In genomic region chr9:127903557-127904475, GRCh38 we compare ENCODE assay signal across 8 cellular contexts. TPM values are rescaled to one million over a fixed set of nuclear protein-coding genes. Genes with fewer than 3 reads are reported as not detected.
DNase-seq lines count a peak whose midpoint lies in the region; ATAC-seq and TF ChIP-seq lines count a peak whose summit lies in the region.

No MANE protein-coding gene starts in this region.

- no peaks in the 10 kb centered on the region for H4K20me1 ChIP-seq in neural progenitor cell (ENCODE audit: low read depth)

- H3K4me3 Mint-ChIP-seq in WTC11 (no peak overlapping the region), neural progenitor cell (peak overlapping the region; percentile 52)
- peak overlapping the region; percentile 93 to 95 for H3K4me3 Mint-ChIP-seq in effector memory CD8-positive, alpha-beta T cell

- no peaks in the 10 kb centered on the region for H3K36me3 Mint-ChIP-seq in WTC11
- H3K36me3 Mint-ChIP-seq in effector memory CD8-positive, alpha-beta T cell (ENCODE audit: insufficient read depth): peaks cover 52% of the 10 kb centered on the region
- H3K36me3 Mint-ChIP-seq in neural progenitor cell: no peaks in the 10 kb centered on the region

- H3K9me3 ChIP-seq in neural progenitor cell (ENCODE audit: low read depth) (no peaks in the 10 kb centered on the region), tibial artery (no peaks in the 10 kb centered on the region)

- peaks cover 35% of the 10 kb centered on the region for H3K4me1 Mint-ChIP-seq in WTC11
- H3K4me1 Mint-ChIP-seq in effector memory CD8-positive, alpha-beta T cell (ENCODE audit: low read depth in 2 of 2): peaks cover 36 to 41% of the 10 kb centered on the region in 2 donors
- peaks cover 43% of the 10 kb centered on the region for H3K4me1 Mint-ChIP-seq in neural progenitor cell

- no peak overlapping the region for H2AFZ ChIP-seq in neural progenitor cell (replicated peaks)

- H3K9me3 Mint-ChIP-seq in WTC11 (no peaks in the 10 kb centered on the region), neural progenitor cell (no peaks in the 10 kb centered on the region)
- no peaks in the 10 kb centered on the region for H3K9me3 Mint-ChIP-seq in effector memory CD8-positive, alpha-beta T cell

- peaks cover 10% of the 10 kb centered on the region for H3F3A ChIP-seq in neural progenitor cell (ENCODE audit: low read depth)

- POLR2A ChIA-PET in WTC11 (lab: Charles Lee): interaction anchor here (0.6 to 1.0 kb wide), 2 partner anchors 14 to 111 kb away, joined by 3 read pairs; no protein-coding TSS in a partner anchor

- ATAC-seq in WTC11: peak; percentile 58
- ATAC-seq in effector memory CD8-positive, alpha-beta T cell (replicated peaks): no peak

- H3K4me1 ChIP-seq in neural progenitor cell (peaks cover 12% of the 10 kb centered on the region), tibial artery (peaks cover 0 to 70% (median 55%) of the 10 kb centered on the region in 4 donors)

- H3K36me3 ChIP-seq in neural progenitor cell: no peaks in the 10 kb centered on the region
- peaks cover 0 to 11% (median 7%) of the 10 kb centered on the region in 3 donors for H3K36me3 ChIP-seq in tibial artery

- H3K9ac ChIP-seq in neural progenitor cell: no peak overlapping the region

- H3K27ac ChIP-seq in neural progenitor cell: no peak overlapping the region
- H3K27ac ChIP-seq in tibial artery: peak overlapping the region; percentile 81 to 90

- H3K79me2 ChIP-seq in neural progenitor cell (ENCODE audit: low read depth): peaks cover 3% of the 10 kb centered on the region

- H3K27me3 ChIP-seq in neural progenitor cell: no peaks in the 10 kb centered on the region
- no peaks in the 10 kb centered on the region for H3K27me3 ChIP-seq in tibial artery

- H3K4me3 ChIP-seq in neural progenitor cell (no peak overlapping the region), tibial artery (no peak overlapping the region)

- CTCF ChIA-PET in WTC11 (lab: Charles Lee): interaction anchor here (0.5 to 1.7 kb wide), 11 partner anchors 13 to 221 kb away, joined by 3 to 9 read pairs (median 4); partner anchors contain the start of genes ST6GALNAC4 and TOR2A

- H3K27me3 Mint-ChIP-seq in WTC11 (ENCODE audit: low read depth) (no peaks in the 10 kb centered on the region; the same call in 1 of the 2 replicates), neural progenitor cell (ENCODE audit: insufficient read depth, low read depth) (peaks cover 6% of the 10 kb centered on the region)
- H3K27me3 Mint-ChIP-seq in effector memory CD8-positive, alpha-beta T cell: no peaks in the 10 kb centered on the region

- DNase-seq in NK-92 treated with Interleukin-12 subunit alpha and Interleukin-12 subunit beta, amount 100 ng/mL, for 24 hours (lab: John Stamatoyannopoulos, UW): peak; percentile 53
- DNase-seq in NK-92 (lab: John Stamatoyannopoulos, UW; ENCODE audit: unreplicated experiment) (no peak), WTC11 (ENCODE audit: low spot score) (peak; percentile 83), neural progenitor cell (ENCODE audit: low spot score) (no peak), tibial artery (peak; percentile 80 to 89), NCI-H146 (lab: John Stamatoyannopoulos, UW) (no peak), glomerular visceral epithelial cell (ENCODE audit: extremely low spot score) (no peak)
- peak in 1 of 3 experiments; percentile 46 for DNase-seq in effector memory CD8-positive, alpha-beta T cell

- intact Hi-C loops in tibial artery (cut with DNase I; ENCODE audit: low total_unique reads): no loop called here

- H3K27ac Mint-ChIP-seq in WTC11: peak overlapping the region; percentile 85
- peak overlapping the region; percentile 99 to 100 for H3K27ac Mint-ChIP-seq in effector memory CD8-positive, alpha-beta T cell
- peak overlapping the region; percentile 70 for H3K27ac Mint-ChIP-seq in neural progenitor cell

- TF ChIP-seq CTCF in WTC11 (IDR thresholded peaks at IDR 0.05) (no peak), neural progenitor cell (IDR thresholded peaks at IDR 0.05) (no peak), tibial artery (IDR thresholded peaks at IDR 0.05) (no peak)

- no peak overlapping the region for H3K4me2 ChIP-seq in neural progenitor cell

TF ChIP-seq in WTC11, 78 proteins besides CTCF, POLR2A, EP300 and RAD21:
- TF ChIP-seq SMAD3 (CRISPR knock-in tag; IDR thresholded peaks at IDR 0.05; ENCODE audit: borderline replicate concordance) (0 out of 2 replicates have a peak, but pooled peaks have one; percentile 12), GABPB1 (CRISPR knock-in tag; IDR thresholded peaks at IDR 0.05) (peak; percentile 28; the same call in 1 of the 2 replicates), TCF7 (CRISPR knock-in tag; IDR thresholded peaks at IDR 0.05; ENCODE audit: low read depth) (no peak), FOXP1 (CRISPR knock-in tag; IDR thresholded peaks at IDR 0.05; ENCODE audit: borderline replicate concordance) (peak; percentile 28; the same call in 1 of the 2 replicates), SP1 (CRISPR knock-in tag; conservative IDR thresholded peaks at IDR 0.05) (peak; percentile 61; the same call in 1 of the 2 replicates), FOXP4 (CRISPR knock-in tag; IDR thresholded peaks at IDR 0.05) (no peak), ZNF281 (CRISPR knock-in tag; IDR thresholded peaks at IDR 0.05) (peak; percentile 90)
TF ChIP-seq in WTC11: peak in this region for 5.

RNA-seq across cellular contexts. Expression of gene ST6GALNAC6, which starts 4.4 kb away (rescaled TPM):
- total RNA-seq in WTC11 (2021) (45.1 to 47.5 TPM (median 45.3 TPM) in 3 replicates), neural progenitor cell (ENCODE audit: low replicate concordance) (14.3 and 42.7 TPM in 2 replicates)

RNA-seq across cellular contexts. Expression of gene ST6GALNAC4, which starts 13.0 kb away (rescaled TPM):
- 25.1 to 25.7 TPM (median 25.4 TPM) in 3 replicates for total RNA-seq in WTC11 (2021)
- total RNA-seq in neural progenitor cell (ENCODE audit: low replicate concordance): 5.5 and 11.1 TPM in 2 replicates

RNA-seq across cellular contexts. Expression of gene AK1, which starts 26.3 kb away (rescaled TPM):
- total RNA-seq in WTC11 (2021): 27.5 to 34.9 TPM (median 34.4 TPM) in 3 replicates
- total RNA-seq in neural progenitor cell (ENCODE audit: low replicate concordance): 20.5 and 25.6 TPM in 2 replicates

RNA-seq across cellular contexts. Expression of gene PIP5KL1, which starts 26.8 kb away (rescaled TPM):
- total RNA-seq in WTC11 (2021) (15.8 to 20.2 TPM (median 16.8 TPM) in 3 replicates), neural progenitor cell (ENCODE audit: low replicate concordance) (1.4 and 8.8 TPM in 2 replicates)

RNA-seq across cellular contexts. Expression of gene DPM2, which starts 33.8 kb away (rescaled TPM):
- total RNA-seq in WTC11 (2021) (53.3 to 58.2 TPM (median 56.1 TPM) in 3 replicates), neural progenitor cell (ENCODE audit: low replicate concordance) (9.1 and 20.5 TPM in 2 replicates)

Comparison
In these comparisons a context has a peak if more than half of its experiments do, and no peak if none do; other contexts are left out.
1. DNase-seq: peak in NK-92 treated with Interleukin-12 subunit alpha and Interleukin-12 subunit beta, amount 100 ng/mL, for 24 hours (single experiment), WTC11 (single experiment) and tibial artery (2 of 2); none in NK-92 (single experiment), neural progenitor cell (single experiment), NCI-H146 (single experiment) and glomerular visceral epithelial cell (single experiment).
2. Peak in every context shown above with its lines, with median percentiles within 50 percentile points of each other: H3K27ac Mint-ChIP-seq.